ENCODE assay signal across 12 cellular contexts in genomic region chr1:225847610-225848009, GRCh38. TPM values are rescaled to one million over a fixed set of nuclear protein-coding genes. Genes with fewer than 3 reads are reported as not detected.
DNase-seq lines count a peak whose midpoint lies in the region; ATAC-seq and TF ChIP-seq lines count a peak whose summit lies in the region.
"Had no signal": no experiment of that assay in that cellular context is flagged by ENCODE, and none has a peak within 500 bp of the region (broad histone marks: within the 10 kb centered on the region; RNA-seq: fewer than 3 reads in every experiment).

No MANE protein-coding gene starts in this region.

- H3K79me2 ChIP-seq in DND-41 (ENCODE audit: insufficient read depth, low read length) (no peaks in the 10 kb centered on the region), GM23338 (replicated peaks; ENCODE audit: insufficient read depth) (no peaks in the 10 kb centered on the region)

- peaks cover 26% of the 10 kb centered on the region for H3K4me1 Mint-ChIP-seq in GM23338

- TF ChIP-seq CTCF in DND-41 (IDR thresholded peaks at IDR 0.05; ENCODE audit: borderline replicate concordance, extremely low read depth, low read length, poor library complexity, severe bottlenecking) (no peak), GM23338 (conservative IDR thresholded peaks at IDR 0.05; ENCODE audit: low read depth in 2 of 2) (no peak), right lobe of liver (IDR thresholded peaks at IDR 0.05) (no peak)

- H3K27ac Mint-ChIP-seq in GM23338 = no peak overlapping the region

- H3K27me3 ChIP-seq in DND-41 (ENCODE audit: insufficient read depth, low read length, poor library complexity) = no peaks in the 10 kb centered on the region
- H3K27me3 ChIP-seq in GM23338 (ENCODE audit: insufficient read depth) = no peaks in the 10 kb centered on the region
- no peaks in the 10 kb centered on the region for H3K27me3 ChIP-seq in right lobe of liver

- peaks cover 12% of the 10 kb centered on the region for H3K36me3 ChIP-seq in DND-41 (ENCODE audit: insufficient read depth, low read length)
- H3K36me3 ChIP-seq in GM23338 (ENCODE audit: insufficient read depth) = peaks cover 21% of the 10 kb centered on the region
- peaks cover 0 to 59% (median 23%) of the 10 kb centered on the region in 4 donors for H3K36me3 ChIP-seq in right lobe of liver

- H3K36me3 Mint-ChIP-seq in GM23338 (ENCODE audit: low read depth) = peaks cover 71% of the 10 kb centered on the region

- no peak for DNase-seq in DND-41
- DNase-seq in GM23338 (ENCODE audit: low spot score) = no peak
- DNase-seq in NCI-H510A (lab: John Stamatoyannopoulos, UW) = peak; percentile 89
- DNase-seq in right lobe of liver = peak in 2 of 3 donors; percentile 68 to 73
- DNase-seq in HUDEP-2 (lab: John Stamatoyannopoulos, UW; ENCODE audit: unreplicated experiment in 76 of 76) = no peak
- DNase-seq in cerebellum (ENCODE audit: low spot score) = no peak
- DNase-seq in globus pallidus (ENCODE audit: low spot score) = no peak
- DNase-seq: foreskin fibroblast, T-helper 9 cell had no signal

- peaks cover 17% of the 10 kb centered on the region for H3K27me3 Mint-ChIP-seq in GM23338 (ENCODE audit: insufficient read depth, low read depth, poor library complexity)

- intact Hi-C loops in right lobe of liver (cut with DNase I) = loop anchor here in 1 of 2 donors (10.0 kb wide), 1 partner anchor 73 kb away; the partner anchor contains the start of gene SRP9

- H3F3A ChIP-seq in GM23338 (replicated peaks; ENCODE audit: low read depth) = peaks cover 30% of the 10 kb centered on the region

- H3K4me2 ChIP-seq in DND-41 (ENCODE audit: insufficient read depth, low read length) (no peak overlapping the region), GM23338 (no peak overlapping the region)

- ATAC-seq in DND-41 (ENCODE audit: insufficient read depth, low read depth) (no peak), GM23338 (no peak), right lobe of liver (peak; percentile 2 to 13 (median 8)), HG02623 (IDR thresholded peaks at IDR 0.05; ENCODE audit: unreplicated experiment) (no peak)

- H3K4me1 ChIP-seq in DND-41 (ENCODE audit: insufficient read depth, low read length) (peaks cover 20% of the 10 kb centered on the region), GM23338 (ENCODE audit: insufficient read depth) (peaks cover 5% of the 10 kb centered on the region), right lobe of liver (peaks cover 0 to 10% (median 0%) of the 10 kb centered on the region in 4 donors)

- peaks cover 19% of the 10 kb centered on the region for H3K9me3 Mint-ChIP-seq in GM23338

- H3K4me3 ChIP-seq in DND-41 (ENCODE audit: low read depth in 1 of 2, low read length in 2 of 2) = no peak overlapping the region
- no peak overlapping the region for H3K4me3 ChIP-seq in GM23338
- no peak overlapping the region for H3K4me3 ChIP-seq in right lobe of liver

- WGBS in right lobe of liver (ENCODE audit: insufficient coverage, low coverage, low lambda C conversion rate, missing lambda C conversion rate) = 38% methylated on average over 1 of the region's 4 CpGs

- H2AFZ ChIP-seq in DND-41 (ENCODE audit: low read depth, low read length) = no peak overlapping the region
- no peak overlapping the region for H2AFZ ChIP-seq in GM23338

- H4K20me1 ChIP-seq in DND-41 (ENCODE audit: insufficient read depth, low read length) = no peaks in the 10 kb centered on the region
- no peaks in the 10 kb centered on the region; the same call in 1 of the 2 replicates for H4K20me1 ChIP-seq in GM23338 (replicated peaks; ENCODE audit: insufficient read depth)

- no peak overlapping the region for H3K4me3 Mint-ChIP-seq in GM23338

- H3K9me2 ChIP-seq in GM23338 (ENCODE audit: insufficient read depth) = no peaks in the 10 kb centered on the region

- H3K9me3 ChIP-seq in DND-41 (ENCODE audit: insufficient read depth, low read length, severe bottlenecking) (no peaks in the 10 kb centered on the region), right lobe of liver (no peaks in the 10 kb centered on the region)

- H3K27ac ChIP-seq in DND-41 (ENCODE audit: low read length) (peak overlapping the region; percentile 67; the same call in 1 of the 2 replicates), GM23338 (ENCODE audit: low read depth) (no peak overlapping the region), right lobe of liver (peak overlapping the region in 1 of 3 donors; percentile 5)

- no peak for TF ChIP-seq POLR2A in right lobe of liver (IDR thresholded peaks at IDR 0.05)

- no peak overlapping the region for H3K9ac ChIP-seq in DND-41 (ENCODE audit: low read depth, low read length)

TF ChIP-seq in GM23338, 12 proteins besides CTCF, POLR2A, EP300 and RAD21:
- TF ChIP-seq STAT1 (IDR thresholded peaks at IDR 0.05; ENCODE audit: unreplicated experiment) = no peak
- peak; percentile 14; the same call in 1 of the 2 replicates for TF ChIP-seq POLR2AphosphoS5 (IDR thresholded peaks at IDR 0.05; ENCODE audit: low read depth)

RNA-seq across cellular contexts. Expression of gene TMEM63A, which starts 34.6 kb away (rescaled TPM):
- total RNA-seq in GM23338 (2014; rRNA removed; shearing (Covaris generic)) = 61.8 and 76.9 TPM in 2 replicates
- polyA plus RNA-seq in GM23338 (2016; fragmentation: Nextera tagmentation; extraction: Ambion mirVana) = 24.3 and 31.7 TPM in 2 replicates
- total RNA-seq in right lobe of liver (10 to 100 TPM; 32.1 to 81.5 (median 44.9) TPM), cerebellum (15.1 TPM)
- polyA plus RNA-seq: neural cell had no signal

RNA-seq across cellular contexts. Expression of gene EPHX1, which starts 37.7 kb away (rescaled TPM):
- 46.5 and 47.0 TPM in 2 replicates for total RNA-seq in GM23338 (2014; rRNA removed; shearing (Covaris generic))
- polyA plus RNA-seq in GM23338 (2016; fragmentation: Nextera tagmentation; extraction: Ambion mirVana) = 15.3 and 17.3 TPM in 2 replicates
- total RNA-seq in right lobe of liver = 1,000 to 10,000 TPM in 3 of 6 experiments, 100 to 1,000 TPM in 3; 331 to 4,402 (median 1,032) TPM
- 15.3 TPM for total RNA-seq in cerebellum

RNA-seq across cellular contexts. Expression of gene LEFTY1, which starts 41.3 kb away (rescaled TPM):
- 65.4 and 67.1 TPM in 2 replicates for total RNA-seq in GM23338 (2014; rRNA removed; shearing (Covaris generic))
- polyA plus RNA-seq in GM23338 (2016; fragmentation: Nextera tagmentation; extraction: Ambion mirVana) = 25.7 and 27.5 TPM in 2 replicates
- 1 to 10 TPM in 1 of 6 experiments, under 1 TPM in 3, not detected in 2; 0.29 to 1.1 (median 0.54) TPM for total RNA-seq in right lobe of liver
- total RNA-seq in cerebellum = not detected
- total RNA-seq: G401 had no signal

Comparison
In these comparisons a context has a peak if more than half of its experiments do, and no peak if none do; other contexts are left out.
1. ATAC-seq: peak in right lobe of liver (4 of 4); none in DND-41 (single experiment), GM23338 (single experiment) and HG02623 (single experiment).
2. DNase-seq: peak in NCI-H510A (single experiment) and right lobe of liver (2 of 3); none in DND-41 (single experiment), GM23338 (single experiment), HUDEP-2 (0 of 76), cerebellum (single experiment) and globus pallidus (single experiment).
3. RNA of gene LEFTY1, which starts 41.3 kb away (total RNA-seq): 65.4 to 67.1 TPM in GM23338; 0.29 to 1.1 TPM in right lobe of liver and not detected in cerebellum (single experiment); every median in the first group is over 10 times any median in the second.